ENCODE assay signal across 21 cellular contexts in the genomic region with DNA sequence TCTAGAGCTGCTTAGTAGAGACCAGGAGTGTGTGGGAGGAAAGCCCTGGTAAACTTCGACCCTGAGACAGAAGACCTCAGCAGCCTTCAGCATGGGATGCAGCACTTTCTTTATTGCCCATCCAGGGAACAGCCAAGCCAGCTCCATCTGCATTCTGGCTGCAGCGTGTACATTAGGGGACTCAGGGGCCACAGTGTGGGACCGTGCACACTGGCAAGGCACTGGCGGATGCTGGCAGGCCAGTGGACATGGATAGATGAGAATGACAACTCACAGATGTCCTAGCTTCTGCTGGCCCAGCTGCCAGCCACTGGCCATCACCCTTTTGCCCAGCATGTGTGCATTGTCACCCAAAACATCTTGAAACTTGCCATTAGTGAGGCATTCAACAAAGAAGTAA. TPM values are rescaled to one million over a fixed set of nuclear protein-coding genes. Genes with fewer than 3 reads are reported as not detected.
DNase-seq lines count a peak whose midpoint lies in the region; ATAC-seq and TF ChIP-seq lines count a peak whose summit lies in the region.
"Had no signal": no experiment of that assay in that cellular context is flagged by ENCODE, and none has a peak within 500 bp of the region (broad histone marks: within the 10 kb centered on the region; RNA-seq: fewer than 3 reads in every experiment).

No MANE protein-coding gene starts in this region.

- H3K4me2 ChIP-seq in neuronal stem cell (ENCODE audit: insufficient read depth, low read length, poor library complexity, severe bottlenecking) = no peak overlapping the region
- H3K4me2 ChIP-seq: SK-N-SH had no signal

- WGBS in neuronal stem cell (ENCODE audit: extremely low coverage in 2 of 2, insufficient read length in 2 of 2, insufficient replicate concordance in 1 of 2), 2 donors = no CpG with 5 or more reads among the region's 4 CpGs

- ATAC-seq in activated T-cell treated with anti-CD3 and anti-CD28 coated beads, Interleukin-2, amount 50 U/mL, for 72 hours (replicated peaks in 1 of 2) = no peak

- peak overlapping the region; percentile 41 for H3K18ac ChIP-seq in neuronal stem cell (ENCODE audit: low read length)

- no peak overlapping the region for H2BK12ac ChIP-seq in neuronal stem cell (ENCODE audit: low read length)

- no peak overlapping the region for H3K4ac ChIP-seq in neuronal stem cell (ENCODE audit: low read length)

- H3K9me3 Mint-ChIP-seq in activated T-cell treated with anti-CD3 and anti-CD28 coated beads, Interleukin-2, amount 50 U/mL, for 24 hours = no peaks in the 10 kb centered on the region
- H3K9me3 Mint-ChIP-seq in activated T-cell treated with anti-CD3 and anti-CD28 coated beads, Interleukin-2, amount 50 U/mL, for 72 hours = no peaks in the 10 kb centered on the region
- H3K9me3 Mint-ChIP-seq in CD14-positive monocyte = peaks cover 0 to 4% (median 0%) of the 10 kb centered on the region in 7 donors

- H2AK5ac ChIP-seq in neuronal stem cell (ENCODE audit: low read depth, low read length) = no peak overlapping the region

- H3K36me3 Mint-ChIP-seq in activated T-cell treated with anti-CD3 and anti-CD28 coated beads, Interleukin-2, amount 50 U/mL, for 24 hours (ENCODE audit: low read depth) = no peaks in the 10 kb centered on the region
- H3K36me3 Mint-ChIP-seq in activated T-cell treated with anti-CD3 and anti-CD28 coated beads, Interleukin-2, amount 50 U/mL, for 72 hours (ENCODE audit: insufficient read depth in 2 of 2) = no peaks in the 10 kb centered on the region
- H3K36me3 Mint-ChIP-seq in CD14-positive monocyte = peaks cover 0 to 4% of the 10 kb centered on the region in 2 donors

- no peak overlapping the region for H4K8ac ChIP-seq in neuronal stem cell (ENCODE audit: low read depth, low read length)

- H2BK5ac ChIP-seq in neuronal stem cell (ENCODE audit: low read length) = no peak overlapping the region

- DNase-seq in activated T-cell treated with anti-CD3 and anti-CD28 coated beads, Interleukin-2, amount 50 U/mL, for 24 hours = peak; percentile 14
- no peak for DNase-seq in activated T-cell treated with anti-CD3 and anti-CD28 coated beads, Interleukin-2, amount 50 U/mL, for 72 hours
- DNase-seq in CD14-positive monocyte (ENCODE audit: low spot score) (peak; percentile 24), RWPE1 (ENCODE audit: low spot score) (no peak), neuronal stem cell (ENCODE audit: low spot score) (no peak), OCI-M1 (lab: John Stamatoyannopoulos, UW) (no peak), cortex of kidney (lab: John Stamatoyannopoulos, UW) (no peak), NCI-H226 (no peak)
- DNase-seq: 8988T, C1 segment of cervical spinal cord, DMS79, NCI-H1092 treated with DMSO at 0.1 percent for 48 hours, NCI-H146, NCI-H2029 treated with DMSO at 0.1 percent for 48 hours, NCI-H2171, NCI-H446, NCI-H69, SHP77 treated with DMSO at 0.1 percent for 48 hours, SK-N-SH had no signal

- H3K79me1 ChIP-seq in neuronal stem cell (ENCODE audit: low read depth, low read length) = no peaks in the 10 kb centered on the region

- no peak overlapping the region for H3K14ac ChIP-seq in neuronal stem cell (ENCODE audit: low read length)

- no peak overlapping the region for H3K27ac Mint-ChIP-seq in activated T-cell treated with anti-CD3 and anti-CD28 coated beads, Interleukin-2, amount 50 U/mL, for 24 hours
- no peak overlapping the region for H3K27ac Mint-ChIP-seq in activated T-cell treated with anti-CD3 and anti-CD28 coated beads, Interleukin-2, amount 50 U/mL, for 72 hours
- H3K27ac Mint-ChIP-seq in CD14-positive monocyte = peak overlapping the region in 1 of 7 donors; percentile 31

- no peak overlapping the region for H2BK120ac ChIP-seq in neuronal stem cell (ENCODE audit: low read depth, low read length)

- no peaks in the 10 kb centered on the region for H3K9me3 ChIP-seq in neuronal stem cell (replicated peaks in 1 of 2; ENCODE audit: control insufficient read depth in 2 of 2, insufficient read depth in 1 of 2, low read depth in 1 of 2, low read length in 2 of 2)
- H3K9me3 ChIP-seq: HAP-1, SK-N-SH had no signal

- H3K4me3 ChIP-seq in neuronal stem cell (ENCODE audit: low read length in 2 of 2) = no peak overlapping the region
- H3K4me3 ChIP-seq: HAP-1 had no signal

- H3K27me3 ChIP-seq in neuronal stem cell (ENCODE audit: control insufficient read depth in 3 of 3, insufficient read depth in 3 of 3, low read depth in 1 of 3, low read length in 3 of 3) = peaks cover 11 to 76% (median 30%) of the 10 kb centered on the region in 3 experiments

- peaks cover 4% of the 10 kb centered on the region for H3K27me3 Mint-ChIP-seq in activated T-cell treated with anti-CD3 and anti-CD28 coated beads, Interleukin-2, amount 50 U/mL, for 24 hours
- peaks cover 29% of the 10 kb centered on the region for H3K27me3 Mint-ChIP-seq in activated T-cell treated with anti-CD3 and anti-CD28 coated beads, Interleukin-2, amount 50 U/mL, for 72 hours (ENCODE audit: low read depth)
- peaks cover 41 to 51% (median 43%) of the 10 kb centered on the region in 3 donors for H3K27me3 Mint-ChIP-seq in CD14-positive monocyte (ENCODE audit: low read depth in 3 of 3)

- peaks cover 1% of the 10 kb centered on the region for H3K4me1 Mint-ChIP-seq in activated T-cell treated with anti-CD3 and anti-CD28 coated beads, Interleukin-2, amount 50 U/mL, for 24 hours (ENCODE audit: low read depth)
- H3K4me1 Mint-ChIP-seq in activated T-cell treated with anti-CD3 and anti-CD28 coated beads, Interleukin-2, amount 50 U/mL, for 72 hours (ENCODE audit: low read depth) = peaks cover 5% of the 10 kb centered on the region
- H3K4me1 Mint-ChIP-seq in CD14-positive monocyte = no peaks in the 10 kb centered on the region

- H3K4me1 ChIP-seq in neuronal stem cell (ENCODE audit: control insufficient read depth in 2 of 2, insufficient read depth in 1 of 2, low read depth in 1 of 2, low read length in 2 of 2) = peaks cover 0 to 11% of the 10 kb centered on the region in 2 donors

- no peak overlapping the region for H4K91ac ChIP-seq in neuronal stem cell (ENCODE audit: low read depth, low read length, poor library complexity)

- H2BK15ac ChIP-seq in neuronal stem cell (ENCODE audit: low read length) = no peak overlapping the region

- no peak overlapping the region for H3K4me3 Mint-ChIP-seq in activated T-cell treated with anti-CD3 and anti-CD28 coated beads, Interleukin-2, amount 50 U/mL, for 24 hours
- no peak overlapping the region for H3K4me3 Mint-ChIP-seq in activated T-cell treated with anti-CD3 and anti-CD28 coated beads, Interleukin-2, amount 50 U/mL, for 72 hours
- H3K4me3 Mint-ChIP-seq in CD14-positive monocyte = no peak overlapping the region

- POLR2A ChIA-PET in RWPE1 (lab: Yijun Ruan, JAX; ENCODE audit: low non-redundant PET) = interaction anchor here (0.6 to 0.7 kb wide), 4 partner anchors 44 to 696 kb away, joined by 3 to 4 read pairs (median 3); no protein-coding TSS in a partner anchor

- no peak overlapping the region for H3K23ac ChIP-seq in neuronal stem cell (ENCODE audit: low read depth, low read length, poor library complexity)

- no peak overlapping the region for H3K9ac ChIP-seq in neuronal stem cell (ENCODE audit: low read depth, low read length, poor library complexity)
- H3K9ac ChIP-seq: SK-N-SH had no signal

- CTCF ChIA-PET in RWPE1 (lab: Yijun Ruan, JAX) = interaction anchor here (0.6 kb wide), 1 partner anchor 289 kb away, joined by 6 read pairs; no protein-coding TSS in a partner anchor

- H3K36me3 ChIP-seq in neuronal stem cell (replicated peaks in 1 of 2; ENCODE audit: control insufficient read depth in 2 of 2, insufficient read depth in 2 of 2, low read length in 2 of 2) = no peaks in the 10 kb centered on the region
- H3K36me3 ChIP-seq: HAP-1 had no signal

- H2AFZ ChIP-seq in neuronal stem cell (ENCODE audit: low read length) = no peak overlapping the region

- no peak for TF ChIP-seq CTCF in CD14-positive monocyte (IDR thresholded peaks at IDR 0.05)
- no peak for TF ChIP-seq CTCF in RWPE1 (conservative IDR thresholded peaks at IDR 0.05; ENCODE audit: low read depth)

- intact Hi-C loops in CD14-positive monocyte (cut with micrococcal nuclease) = no loop called here

- H3K27ac ChIP-seq in RWPE1 (peak overlapping the region; percentile 70), neuronal stem cell (replicated peaks; ENCODE audit: low read length) (no peak overlapping the region)

RNA-seq across cellular contexts. Expression of gene PLD4, which starts 12.5 kb away (rescaled TPM):
- total RNA-seq in activated T-cell treated with anti-CD3 and anti-CD28 coated beads, Interleukin-2, amount 50 U/mL, for 72 hours = under 1 TPM in 1 of 2 donors, not detected in 1; 0.30 TPM
- polyA plus RNA-seq in CD14-positive monocyte = 10 to 100 TPM; 15.1 to 15.5 TPM
- 0.04 TPM for polyA plus RNA-seq in neuronal stem cell (2013, experiment 1 of 2)
- polyA plus RNA-seq in neuronal stem cell (2013, experiment 2 of 2) = 0.03 TPM
- total RNA-seq: LHCN-M2 had no signal

RNA-seq across cellular contexts. Expression of gene AHNAK2, which starts 41.0 kb away (rescaled TPM):
- under 1 TPM in 1 of 2 donors, not detected in 1; 0.05 TPM for total RNA-seq in activated T-cell treated with anti-CD3 and anti-CD28 coated beads, Interleukin-2, amount 50 U/mL, for 72 hours
- under 1 TPM in 1 of 2 donors, not detected in 1; 0.01 TPM for polyA plus RNA-seq in CD14-positive monocyte
- polyA plus RNA-seq in neuronal stem cell (2013, experiment 1 of 2) = 0.43 TPM
- polyA plus RNA-seq in neuronal stem cell (2013, experiment 2 of 2) = 0.46 TPM

RNA-seq across cellular contexts. Expression of gene CLBA1, which starts 48.4 kb away (rescaled TPM):
- under 1 TPM; 0.79 to 0.93 TPM for total RNA-seq in activated T-cell treated with anti-CD3 and anti-CD28 coated beads, Interleukin-2, amount 50 U/mL, for 72 hours
- polyA plus RNA-seq in CD14-positive monocyte = under 1 TPM; 0.62 to 0.76 TPM
- 6.1 TPM for polyA plus RNA-seq in neuronal stem cell (2013, experiment 1 of 2)
- 6.0 TPM for polyA plus RNA-seq in neuronal stem cell (2013, experiment 2 of 2)

Comparison
In these comparisons a context has a peak if more than half of its experiments do, and no peak if none do; other contexts are left out.
1. DNase-seq: peak in activated T-cell treated with anti-CD3 and anti-CD28 coated beads, Interleukin-2, amount 50 U/mL, for 24 hours (single experiment) and CD14-positive monocyte (single experiment); none in activated T-cell treated with anti-CD3 and anti-CD28 coated beads, Interleukin-2, amount 50 U/mL, for 72 hours (0 of 2), RWPE1 (single experiment), neuronal stem cell (single experiment), OCI-M1 (single experiment), cortex of kidney (single experiment) and NCI-H226 (single experiment).